ENCODE assay signal across 21 cellular contexts in genomic region chr10:91080776-91081175, GRCh38.
"Had no signal": no experiment of that assay in that cellular context is flagged by ENCODE, and none has a peak within 500 bp of the region (broad histone marks: within the 10 kb centered on the region; RNA-seq: fewer than 3 reads in every experiment).

No MANE protein-coding gene starts in this region.

- H3K9me2 ChIP-seq: SK-N-SH had no signal

- H3K4me3 Mint-ChIP-seq: T-cell had no signal

- DNase-seq: IMR-90, Karpas-422, KG1, MM.1S, NCI-H1092 treated with DMSO at 0.1 percent for 48 hours, NCI-H1436, NCI-H187, NCI-H2029, NCI-H2081 treated with DMSO at 0.1 percent for 48 hours, NCI-H2227 treated with DMSO at 0.1 percent for 48 hours, NCI-H524, NCI-H526 treated with DMSO at 0.1 percent for 48 hours, NCI-H748 treated with DMSO at 0.1 percent for 48 hours, PC-3, SHP77, SK-N-SH, SW 1271, T-cell had no signal

- H3K9me3 ChIP-seq: SK-N-SH had no signal

- H3K9me3 Mint-ChIP-seq: T-cell had no signal

- H3K4me1 Mint-ChIP-seq: T-cell had no signal

- H3K27ac ChIP-seq: RWPE1 had no signal

- H3K9ac ChIP-seq: SK-N-SH had no signal

- H3K36me3 Mint-ChIP-seq: T-cell had no signal

- ATAC-seq: HepG2, Panc1, PC-3, T-cell had no signal

- H3K27ac Mint-ChIP-seq: T-cell had no signal

- H3K4me2 ChIP-seq: SK-N-SH had no signal

- FAIRE-seq: HepG2 had no signal
